Comparison of ENCODE assay signal across 36 cellular contexts in genomic region chr7:158365332-158365731, GRCh38.
"Had no signal": no experiment of that assay in that cellular context is flagged by ENCODE, and none has a peak within 500 bp of the region (broad histone marks: within the 10 kb centered on the region; RNA-seq: fewer than 3 reads in every experiment).

No MANE protein-coding gene starts in this region.

- H3K27me3 Mint-ChIP-seq: activated B cell treated with CpG ODN at 0.5 μM for 24 hours; activated CD4-positive, alpha-beta memory T cell treated with anti-CD3 and anti-CD28 coated beads, Interleukin-2, amount 10 ng/mL, durations not matched to agents 7 days and 5 days; activated T-helper 17 cell treated with anti-CD3 and anti-CD28 coated beads, Interleukin-2, amount 50 U/mL, for 72 hours; central memory CD8-positive, alpha-beta T cell had no signal

- H3K27ac ChIP-seq: adrenal gland, body of pancreas, PC-9, RWPE1, VCaP had no signal

- H3K4me3 Mint-ChIP-seq: activated B cell treated with CpG ODN at 0.5 μM for 24 hours; activated CD4-positive, alpha-beta memory T cell treated with anti-CD3 and anti-CD28 coated beads, Interleukin-2, amount 10 ng/mL, durations not matched to agents 7 days and 5 days; activated naive CD4-positive, alpha-beta T cell treated with anti-CD3 and anti-CD28 coated beads for 36 hours; activated T-cell treated with anti-CD3 and anti-CD28 coated beads, Interleukin-2, amount 50 U/mL, for 72 hours; activated T-helper 17 cell treated with anti-CD3 and anti-CD28 coated beads, Interleukin-2, amount 50 U/mL, for 72 hours; central memory CD8-positive, alpha-beta T cell; T-cell had no signal

- H3K36me3 ChIP-seq: adrenal gland, MG63 had no signal

- H3K4me1 Mint-ChIP-seq: activated B cell treated with CpG ODN at 0.5 μM for 24 hours; activated CD4-positive, alpha-beta memory T cell treated with anti-CD3 and anti-CD28 coated beads, Interleukin-2, amount 10 ng/mL, durations not matched to agents 7 days and 5 days; activated T-helper 17 cell treated with anti-CD3 and anti-CD28 coated beads, Interleukin-2, amount 50 U/mL, for 72 hours; central memory CD8-positive, alpha-beta T cell; T-cell had no signal

- H3K9me3 ChIP-seq: adrenal gland, body of pancreas, MG63 had no signal

- H3K27ac Mint-ChIP-seq: activated B cell treated with CpG ODN at 0.5 μM for 24 hours; activated CD4-positive, alpha-beta memory T cell treated with anti-CD3 and anti-CD28 coated beads, Interleukin-2, amount 10 ng/mL, durations not matched to agents 7 days and 5 days; activated naive CD4-positive, alpha-beta T cell treated with anti-CD3 and anti-CD28 coated beads for 36 hours; activated naive CD4-positive, alpha-beta T cell treated with anti-CD3 and anti-CD28 coated beads, Interleukin-2, amount 50 U/mL, for 72 hours; activated T-cell treated with anti-CD3 and anti-CD28 coated beads, Interleukin-2, amount 50 U/mL, for 72 hours; activated T-helper 17 cell treated with anti-CD3 and anti-CD28 coated beads, Interleukin-2, amount 50 U/mL, for 72 hours; T-cell had no signal

- H2AFZ ChIP-seq: PC-9 had no signal

- H3K4me1 ChIP-seq: adrenal gland, body of pancreas had no signal

- H3K4me3 ChIP-seq: adrenal gland, body of pancreas, MG63, PC-9 had no signal

- DNase-seq: activated B cell treated with CpG ODN at 0.5 μM for 24 hours; activated CD4-positive, alpha-beta memory T cell treated with anti-CD3 and anti-CD28 coated beads, Interleukin-2, amount 10 ng/mL, durations not matched to agents 7 days and 5 days; activated CD4-positive, alpha-beta T cell treated with anti-CD3 and anti-CD28 coated beads for 4 hours; activated CD4-positive, alpha-beta T cell treated with anti-CD3 and anti-CD28 coated beads, Interleukin-2, amount 50 U/mL, for 1 hour; activated CD4-positive, CD25-positive, alpha-beta regulatory T cell treated with anti-CD3 and anti-CD28 coated beads, Interleukin-2, amount 50 U/mL, for 72 hours; activated CD8-positive, alpha-beta memory T cell treated with anti-CD3 and anti-CD28 coated beads for 24 hours; activated gamma-delta T cell treated with Interleukin-2 at 50 U/mL for 16 hours; activated naive CD4-positive, alpha-beta T cell treated with anti-CD3 and anti-CD28 coated beads for 36 hours; activated T-cell treated with anti-CD3 and anti-CD28 coated beads, Interleukin-2, amount 50 U/mL, for 1 hour; activated T-cell treated with anti-CD3 and anti-CD28 coated beads, Interleukin-2, amount 50 U/mL, for 72 hours; adrenal gland; body of pancreas; IMR-90; Karpas-422; KBM-7; MG63; NCI-H1048; NCI-H1105 treated with DMSO at 0.1 percent for 48 hours; NCI-H1436; NCI-H1694; NCI-H1930; NCI-H2081 treated with DMSO at 0.1 percent for 48 hours; NCI-H345; NCI-H524 treated with DMSO at 0.1 percent for 48 hours; PC-9; SIG-M5; T-cell; T-helper 2 cell; T-helper 9 cell had no signal

- H3K9me3 Mint-ChIP-seq: activated B cell treated with CpG ODN at 0.5 μM for 24 hours; activated naive CD4-positive, alpha-beta T cell treated with anti-CD3 and anti-CD28 coated beads, Interleukin-2, amount 50 U/mL, for 72 hours; activated T-cell treated with anti-CD3 and anti-CD28 coated beads, Interleukin-2, amount 50 U/mL, for 72 hours; activated T-helper 17 cell treated with anti-CD3 and anti-CD28 coated beads, Interleukin-2, amount 50 U/mL, for 72 hours; central memory CD8-positive, alpha-beta T cell had no signal

- H3K36me3 Mint-ChIP-seq: activated naive CD4-positive, alpha-beta T cell treated with anti-CD3 and anti-CD28 coated beads, Interleukin-2, amount 50 U/mL, for 72 hours; T-cell had no signal

- ATAC-seq: activated naive CD4-positive, alpha-beta T cell treated with anti-CD3 and anti-CD28 coated beads, Interleukin-2, amount 50 U/mL, for 72 hours; activated T-cell treated with anti-CD3 and anti-CD28 coated beads, Interleukin-2, amount 50 U/mL, for 72 hours; activated T-helper 17 cell treated with anti-CD3 and anti-CD28 coated beads, Interleukin-2, amount 50 U/mL, for 72 hours; body of pancreas; Right ventricle myocardium inferior; SK-N-SH treated with all-trans-retinoic acid at 6 μM for 48 hours; T-cell had no signal

- H3K27me3 ChIP-seq: adrenal gland, body of pancreas, MG63 had no signal

- H3K4me2 ChIP-seq: PC-9 had no signal
